23 cellular contexts compared by ENCODE assay signal in genomic region chr21:43280949-43281633, GRCh38.
DNase-seq lines count a peak whose midpoint lies in the region; ATAC-seq, FAIRE-seq and TF ChIP-seq lines count a peak whose summit lies in the region.
"Had no signal": no experiment of that assay in that cellular context is flagged by ENCODE, and none has a peak within 500 bp of the region (broad histone marks: within the 10 kb centered on the region; RNA-seq: fewer than 3 reads in every experiment).

No MANE protein-coding gene starts in this region.

- H3K9me3 ChIP-seq in BE2C = no peaks in the 10 kb centered on the region
- no peaks in the 10 kb centered on the region for H3K9me3 ChIP-seq in RWPE2 (ENCODE audit: severe bottlenecking)
- no peaks in the 10 kb centered on the region for H3K9me3 ChIP-seq in kidney (ENCODE audit: control insufficient read depth in 1 of 2, low read length in 2 of 2)
- H3K9me3 ChIP-seq: gastroesophageal sphincter, MG63, transverse colon had no signal

- FAIRE-seq in kidney (lab: Jason Lieb, UNC) = no peak
- FAIRE-seq: bronchial epithelial cell, endometrium, K562, keratinocyte had no signal

- peaks cover 13% of the 10 kb centered on the region for H3K4me1 ChIP-seq in BE2C
- no peaks in the 10 kb centered on the region for H3K4me1 ChIP-seq in RWPE2 (ENCODE audit: insufficient read depth, poor library complexity, severe bottlenecking)
- H3K4me1 ChIP-seq in kidney (ENCODE audit: control insufficient read depth in 1 of 2, insufficient read depth in 1 of 2, low read depth in 1 of 2, low read length in 2 of 2) = peaks cover 2 to 5% of the 10 kb centered on the region in 2 donors

- intact Hi-C loops in kidney (cut with DNase I) = no loop called here

- no peaks in the 10 kb centered on the region for H3K27me3 ChIP-seq in BE2C
- H3K27me3 ChIP-seq in RWPE2 (ENCODE audit: insufficient read depth, poor library complexity, severe bottlenecking) = no peaks in the 10 kb centered on the region
- H3K27me3 ChIP-seq: MG63 had no signal

- H3K4me3 ChIP-seq in BE2C (ENCODE audit: low read depth, low read length) = no peak overlapping the region
- no peak overlapping the region for H3K4me3 ChIP-seq in RWPE2 (ENCODE audit: severe bottlenecking)
- no peak overlapping the region for H3K4me3 ChIP-seq in kidney (ENCODE audit: low read length in 2 of 2)
- H3K4me3 ChIP-seq: gastroesophageal sphincter, K562, MG63, transverse colon had no signal

- H3K27ac ChIP-seq in RWPE2 (ENCODE audit: poor library complexity, severe bottlenecking) (no peak overlapping the region), kidney (ENCODE audit: low read depth in 2 of 2, low read length in 2 of 2) (no peak overlapping the region)
- H3K27ac ChIP-seq: gastroesophageal sphincter, transverse colon had no signal

- H3K36me3 ChIP-seq in BE2C (no peaks in the 10 kb centered on the region), RWPE2 (ENCODE audit: low read depth) (no peaks in the 10 kb centered on the region), kidney (ENCODE audit: control insufficient read depth in 1 of 2, insufficient read depth in 2 of 2, low read length in 2 of 2) (no peaks in the 10 kb centered on the region)
- H3K36me3 ChIP-seq: gastroesophageal sphincter, MG63, transverse colon had no signal

- no peak overlapping the region for H3K9ac ChIP-seq in kidney (ENCODE audit: low read length in 2 of 2)

- ATAC-seq in RWPE2 (ENCODE audit: low read depth) (no peak), HG02970 (IDR thresholded peaks at IDR 0.05; ENCODE audit: low FRiP score, unreplicated experiment) (no peak)
- ATAC-seq: gastroesophageal sphincter, K562 had no signal

- TF ChIP-seq CTCF in BE2C (IDR thresholded peaks at IDR 0.05; ENCODE audit: low read depth, low read length) = no peak
- no peak for TF ChIP-seq CTCF in RWPE2 (IDR thresholded peaks at IDR 0.05; ENCODE audit: poor library complexity, severe bottlenecking)
- TF ChIP-seq CTCF in kidney (IDR thresholded peaks at IDR 0.05; ENCODE audit: borderline replicate concordance, extremely low read depth, insufficient read depth) = no peak

- DNase-seq in DMS53 (lab: John Stamatoyannopoulos, UW) (peak; percentile 10), DMS53 treated with DMSO at 0.1 percent for 48 hours (lab: John Stamatoyannopoulos, UW; ENCODE audit: unreplicated experiment) (no peak), BE2C (peak; percentile 16), RWPE2 (ENCODE audit: low spot score) (peak; percentile 61), kidney (peak; percentile 65), NCI-H2196 treated with DMSO at 0.1 percent for 48 hours (lab: John Stamatoyannopoulos, UW; ENCODE audit: unreplicated experiment) (no peak), NCI-H748 (lab: John Stamatoyannopoulos, UW; ENCODE audit: unreplicated experiment) (no peak)
- DNase-seq: 8988T; activated CD4-positive, alpha-beta T cell treated with anti-CD3 and anti-CD28 coated beads, Interleukin-2, amount 50 U/mL, for 4 hours; amygdala; CD4-positive, alpha-beta memory T cell; MG63; NCI-H146; NCI-H2171; NCI-H524 treated with DMSO at 0.1 percent for 48 hours; T1000; transverse colon had no signal

Comparison
In these comparisons a context has a peak if more than half of its experiments do, and no peak if none do; other contexts are left out.
1. DNase-seq: peak in DMS53 (single experiment), BE2C (single experiment), RWPE2 (single experiment) and kidney (single experiment); none in DMS53 treated with DMSO at 0.1 percent for 48 hours (single experiment), NCI-H2196 treated with DMSO at 0.1 percent for 48 hours (single experiment) and NCI-H748 (single experiment).